In genomic region chr4:87974856-87975462, GRCh38 we compare ENCODE assay signal across 11 cellular contexts. TPM values are rescaled to one million over a fixed set of nuclear protein-coding genes. Genes with fewer than 3 reads are reported as not detected.
DNase-seq lines count a peak whose midpoint lies in the region; ATAC-seq, FAIRE-seq and TF ChIP-seq lines count a peak whose summit lies in the region.
"Had no signal": no experiment of that assay in that cellular context is flagged by ENCODE, and none has a peak within 500 bp of the region (broad histone marks: within the 10 kb centered on the region; RNA-seq: fewer than 3 reads in every experiment).

No MANE protein-coding gene starts in this region.

- no peak for DNase-seq in activated naive CD8-positive, alpha-beta T cell treated with anti-CD3 and anti-CD28 coated beads, Interleukin-2, amount 50 U/mL, for 24 hours
- DNase-seq in activated naive CD8-positive, alpha-beta T cell treated with anti-CD3 and anti-CD28 coated beads for 36 hours, result no peak
- DNase-seq in bronchial epithelial cell (ENCODE audit: low read depth) (peak; percentile 28), type B pancreatic cell (ENCODE audit: extremely low spot score, unreplicated experiment) (no peak), GM19238 (ENCODE audit: insufficient read length, low spot score) (no peak)
- DNase-seq: activated CD8-positive, alpha-beta memory T cell treated with anti-CD3 and anti-CD28 coated beads for 24 hours; tibial artery had no signal

- peaks cover 39% of the 10 kb centered on the region for H3K27me3 Mint-ChIP-seq in activated naive CD8-positive, alpha-beta T cell treated with anti-CD3 and anti-CD28 coated beads, Interleukin-2, amount 50 U/mL, for 24 hours
- peaks cover 66% of the 10 kb centered on the region for H3K27me3 Mint-ChIP-seq in activated naive CD8-positive, alpha-beta T cell treated with anti-CD3 and anti-CD28 coated beads for 36 hours
- peaks cover 9% of the 10 kb centered on the region for H3K27me3 Mint-ChIP-seq in type B pancreatic cell

- peak overlapping the region; percentile 27 for H3K4me3 Mint-ChIP-seq in activated naive CD8-positive, alpha-beta T cell treated with anti-CD3 and anti-CD28 coated beads, Interleukin-2, amount 50 U/mL, for 24 hours
- no peak overlapping the region for H3K4me3 Mint-ChIP-seq in activated naive CD8-positive, alpha-beta T cell treated with anti-CD3 and anti-CD28 coated beads for 36 hours
- peak overlapping the region; percentile 83 for H3K4me3 Mint-ChIP-seq in type B pancreatic cell

- FAIRE-seq in bronchial epithelial cell (lab: Jason Lieb, UNC), result no peak

- no peak for TF ChIP-seq CTCF in bronchial epithelial cell (IDR thresholded peaks at IDR 0.05; ENCODE audit: insufficient read depth, low read length, severe bottlenecking)
- TF ChIP-seq CTCF in type B pancreatic cell (conservative IDR thresholded peaks at IDR 0.05), result no peak

- no peak for ATAC-seq in activated naive CD8-positive, alpha-beta T cell treated with anti-CD3 and anti-CD28 coated beads, Interleukin-2, amount 50 U/mL, for 24 hours
- peak; percentile 30 for ATAC-seq in HG03378 (IDR thresholded peaks at IDR 0.05; ENCODE audit: unreplicated experiment)
- no peak for ATAC-seq in HG02571 (IDR thresholded peaks at IDR 0.05; ENCODE audit: unreplicated experiment)
- no peak for ATAC-seq in GM21390 (IDR thresholded peaks at IDR 0.05; ENCODE audit: unreplicated experiment)

- H3K4me3 ChIP-seq in bronchial epithelial cell (ENCODE audit: low read depth, low read length), result no peak overlapping the region
- H3K4me3 ChIP-seq: tibial artery had no signal

- peaks cover 2% of the 10 kb centered on the region for H3K27me3 ChIP-seq in bronchial epithelial cell (ENCODE audit: control insufficient read depth, insufficient read depth, low read length)
- H3K27me3 ChIP-seq: tibial artery had no signal

- no peaks in the 10 kb centered on the region for H3K36me3 Mint-ChIP-seq in activated naive CD8-positive, alpha-beta T cell treated with anti-CD3 and anti-CD28 coated beads, Interleukin-2, amount 50 U/mL, for 24 hours (ENCODE audit: low read depth)
- no peaks in the 10 kb centered on the region for H3K36me3 Mint-ChIP-seq in activated naive CD8-positive, alpha-beta T cell treated with anti-CD3 and anti-CD28 coated beads for 36 hours
- no peaks in the 10 kb centered on the region for H3K36me3 Mint-ChIP-seq in type B pancreatic cell

- no peaks in the 10 kb centered on the region for H3K36me3 ChIP-seq in bronchial epithelial cell (ENCODE audit: control insufficient read depth, insufficient read depth, low read length)
- H3K36me3 ChIP-seq: tibial artery had no signal

- H3K9me3 Mint-ChIP-seq in activated naive CD8-positive, alpha-beta T cell treated with anti-CD3 and anti-CD28 coated beads, Interleukin-2, amount 50 U/mL, for 24 hours, result no peaks in the 10 kb centered on the region
- H3K9me3 Mint-ChIP-seq in activated naive CD8-positive, alpha-beta T cell treated with anti-CD3 and anti-CD28 coated beads for 36 hours, result no peaks in the 10 kb centered on the region
- H3K9me3 Mint-ChIP-seq in type B pancreatic cell, result no peaks in the 10 kb centered on the region

- peaks cover 10% of the 10 kb centered on the region for H3K4me1 Mint-ChIP-seq in activated naive CD8-positive, alpha-beta T cell treated with anti-CD3 and anti-CD28 coated beads, Interleukin-2, amount 50 U/mL, for 24 hours
- H3K4me1 Mint-ChIP-seq in activated naive CD8-positive, alpha-beta T cell treated with anti-CD3 and anti-CD28 coated beads for 36 hours, result peaks cover 13% of the 10 kb centered on the region
- peaks cover 15% of the 10 kb centered on the region for H3K4me1 Mint-ChIP-seq in type B pancreatic cell (ENCODE audit: unreplicated experiment)

- peak overlapping the region; percentile 36 for H3K27ac Mint-ChIP-seq in activated naive CD8-positive, alpha-beta T cell treated with anti-CD3 and anti-CD28 coated beads, Interleukin-2, amount 50 U/mL, for 24 hours
- no peak overlapping the region for H3K27ac Mint-ChIP-seq in activated naive CD8-positive, alpha-beta T cell treated with anti-CD3 and anti-CD28 coated beads for 36 hours
- H3K27ac Mint-ChIP-seq in type B pancreatic cell, result no peak overlapping the region
- H3K27ac Mint-ChIP-seq: progenitor cell of endocrine pancreas had no signal

RNA-seq across cellular contexts. Expression of gene SPP1, which starts 0.6 kb away (rescaled TPM):
- under 1 TPM in 1 of 2 experiments, not detected in 1; 0.32 TPM for total RNA-seq in activated naive CD8-positive, alpha-beta T cell treated with anti-CD3 and anti-CD28 coated beads for 36 hours
- total RNA-seq in bronchial epithelial cell (not detected in 2 replicates), type B pancreatic cell (ENCODE audit: low replicate concordance) (375 and 445 TPM in 2 replicates)

RNA-seq across cellular contexts. Expression of gene PKD2, which starts 32.5 kb away (rescaled TPM):
- total RNA-seq in activated naive CD8-positive, alpha-beta T cell treated with anti-CD3 and anti-CD28 coated beads for 36 hours, result 1 to 10 TPM; 4.4 to 5.2 TPM
- total RNA-seq in bronchial epithelial cell, result 12.4 and 22.3 TPM in 2 replicates
- 47.5 and 54.5 TPM in 2 replicates for total RNA-seq in type B pancreatic cell (ENCODE audit: low replicate concordance)

Comparison
In these comparisons a context has a peak if more than half of its experiments do, and no peak if none do; other contexts are left out.
1. RNA of gene SPP1, which starts 0.6 kb away (total RNA-seq): 375 to 445 TPM in type B pancreatic cell; 0.32 TPM in activated naive CD8-positive, alpha-beta T cell treated with anti-CD3 and anti-CD28 coated beads for 36 hours and not detected in bronchial epithelial cell; every median in the first group is over 100 times any median in the second.